ENCODE assay signal across 15 cellular contexts in the genomic region with DNA sequence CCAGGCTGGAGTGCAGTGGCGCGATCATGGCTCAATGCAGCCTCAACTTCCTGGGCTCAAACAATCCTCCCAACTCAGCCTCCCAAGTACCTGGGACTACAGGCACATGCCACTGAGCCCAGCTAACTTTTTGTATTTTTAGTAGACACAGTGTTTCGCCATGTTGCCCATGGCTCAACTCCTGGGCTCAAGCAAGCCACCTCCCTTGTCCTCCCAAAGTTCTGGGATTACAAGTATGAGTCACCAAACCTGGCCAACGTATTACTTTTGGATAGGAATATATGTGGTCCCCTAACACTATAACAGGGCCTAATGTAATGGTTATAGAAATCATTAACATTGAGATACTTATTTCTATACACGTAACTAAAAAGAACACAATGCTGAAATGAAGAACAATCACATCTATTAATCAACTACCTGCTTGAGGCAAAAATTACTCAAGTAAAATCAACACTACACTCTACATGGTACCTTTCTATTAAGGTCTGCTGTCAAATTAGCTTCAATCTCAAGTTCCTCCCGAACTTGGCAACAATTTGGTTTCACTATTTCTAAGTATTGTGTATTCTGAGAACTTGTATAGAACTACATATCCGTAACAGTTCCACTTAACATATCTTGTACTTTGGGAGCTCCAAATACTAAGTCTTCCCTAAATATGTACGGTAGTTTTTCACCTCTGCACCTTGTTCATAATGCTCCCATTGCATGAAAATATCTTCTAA.
"Had no signal": no experiment of that assay in that cellular context is flagged by ENCODE, and none has a peak within 500 bp of the region (broad histone marks: within the 10 kb centered on the region; RNA-seq: fewer than 3 reads in every experiment).

No MANE protein-coding gene starts in this region.

- H3K9me3 ChIP-seq: ascending aorta, breast epithelium, testis, upper lobe of right lung had no signal

- DNase-seq: activated CD4-positive, alpha-beta T cell treated with anti-CD3 and anti-CD28 coated beads, Interleukin-2, amount 50 U/mL, for 48 hours; activated naive CD4-positive, alpha-beta T cell treated with anti-CD3 and anti-CD28 coated beads for 36 hours; activated naive CD8-positive, alpha-beta T cell treated with anti-CD3 and anti-CD28 coated beads, Interleukin-2, amount 50 U/mL, for 24 hours; natural killer cell; right cardiac atrium; stimulated activated CD4-positive, alpha-beta T cell treated with anti-CD3 and anti-CD28 coated beads, Interleukin-4, amount 100 ng/mL, for 24 hours; stimulated activated naive CD8-positive, alpha-beta T cell treated with anti-CD3 and anti-CD28 coated beads, Interleukin-15, Interleukin-2, amounts not matched to agents 100 U/mL and 50 U/mL, for 24 hours; T-helper 1 cell; testis; upper lobe of right lung had no signal

- H3K27me3 ChIP-seq: ascending aorta, breast epithelium, testis, upper lobe of right lung had no signal

- ATAC-seq: activated naive CD8-positive, alpha-beta T cell treated with anti-CD3 and anti-CD28 coated beads, Interleukin-2, amount 50 U/mL, for 24 hours; activated T-helper 17 cell treated with anti-CD3 and anti-CD28 coated beads, Interleukin-2, amount 50 U/mL, for 72 hours; natural killer cell; right cardiac atrium; stimulated activated naive CD8-positive, alpha-beta T cell treated with anti-CD3 and anti-CD28 coated beads, Interleukin-15, Interleukin-2, amounts not matched to agents 100 U/mL and 50 U/mL, for 24 hours; upper lobe of right lung had no signal

- H3K4me3 ChIP-seq: ascending aorta, breast epithelium, skin epidermis, testis, upper lobe of right lung had no signal

- H3K4me1 ChIP-seq: ascending aorta, breast epithelium, testis had no signal

- H3K36me3 ChIP-seq: upper lobe of right lung had no signal

- H3K27ac ChIP-seq: ascending aorta, breast epithelium, skin epidermis, testis, upper lobe of right lung, VCaP had no signal
